In the genomic region with DNA sequence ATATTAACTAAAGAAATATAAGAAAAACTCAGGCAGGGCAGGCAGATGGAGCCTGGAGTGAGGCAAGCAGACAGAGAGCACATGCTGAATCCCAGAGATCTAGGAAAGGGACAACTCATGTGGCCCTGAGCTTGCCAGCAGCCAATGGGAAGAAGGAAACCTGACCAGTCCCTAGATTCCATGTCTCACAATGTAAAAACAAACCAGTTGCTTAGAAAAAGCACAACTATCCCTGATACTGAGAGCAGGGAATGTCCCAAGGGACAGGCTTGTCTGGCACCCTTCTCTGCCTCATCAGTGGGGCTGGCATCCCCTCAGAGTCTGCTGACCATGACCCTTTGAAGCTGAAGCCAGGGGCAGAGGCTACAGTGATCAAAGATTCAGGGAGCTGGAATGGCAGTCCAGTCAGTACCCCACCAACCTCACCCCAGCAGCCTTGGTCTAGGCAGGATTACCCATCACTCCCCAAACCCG, we compare ENCODE assay signal across 1 cellular context.
TF ChIP-seq lines count a peak whose summit lies in the region.

No MANE protein-coding gene starts in this region.

TF ChIP-seq in IMR-90, 13 proteins besides CTCF, POLR2A, EP300 and RAD21:
- TF ChIP-seq, protein P1, sequence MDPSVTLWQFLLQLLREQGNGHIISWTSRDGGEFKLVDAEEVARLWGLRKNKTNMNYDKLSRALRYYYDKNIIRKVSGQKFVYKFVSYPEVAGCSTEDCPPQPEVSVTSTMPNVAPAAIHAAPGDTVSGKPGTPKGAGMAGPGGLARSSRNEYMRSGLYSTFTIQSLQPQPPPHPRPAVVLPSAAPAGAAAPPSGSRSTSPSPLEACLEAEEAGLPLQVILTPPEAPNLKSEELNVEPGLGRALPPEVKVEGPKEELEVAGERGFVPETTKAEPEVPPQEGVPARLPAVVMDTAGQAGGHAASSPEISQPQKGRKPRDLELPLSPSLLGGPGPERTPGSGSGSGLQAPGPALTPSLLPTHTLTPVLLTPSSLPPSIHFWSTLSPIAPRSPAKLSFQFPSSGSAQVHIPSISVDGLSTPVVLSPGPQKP (IDR thresholded peaks at IDR 0.05; ENCODE audit: borderline replicate concordance, low read depth, low read length) = no peak
- no peak for TF ChIP-seq SMC3 (IDR thresholded peaks at IDR 0.05; ENCODE audit: low read depth, low read length)
- TF ChIP-seq MXI1 (IDR thresholded peaks at IDR 0.05; ENCODE audit: borderline replicate concordance, low read depth, low read length) = no peak
- TF ChIP-seq BHLHE40 (IDR thresholded peaks at IDR 0.05; ENCODE audit: low read depth, low read length) = no peak
- TF ChIP-seq, protein P2, sequence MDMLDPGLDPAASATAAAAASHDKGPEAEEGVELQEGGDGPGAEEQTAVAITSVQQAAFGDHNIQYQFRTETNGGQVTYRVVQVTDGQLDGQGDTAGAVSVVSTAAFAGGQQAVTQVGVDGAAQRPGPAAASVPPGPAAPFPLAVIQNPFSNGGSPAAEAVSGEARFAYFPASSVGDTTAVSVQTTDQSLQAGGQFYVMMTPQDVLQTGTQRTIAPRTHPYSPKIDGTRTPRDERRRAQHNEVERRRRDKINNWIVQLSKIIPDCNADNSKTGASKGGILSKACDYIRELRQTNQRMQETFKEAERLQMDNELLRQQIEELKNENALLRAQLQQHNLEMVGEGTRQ (IDR thresholded peaks at IDR 0.05; ENCODE audit: low read depth, low read length) = no peak
- no peak for TF ChIP-seq MAFK (IDR thresholded peaks at IDR 0.05; ENCODE audit: low read depth, low read length)
- TF ChIP-seq MAZ (IDR thresholded peaks at IDR 0.05; ENCODE audit: borderline replicate concordance, low read depth, low read length) = no peak
- TF ChIP-seq CHD1 (IDR thresholded peaks at IDR 0.05; ENCODE audit: low read depth, low read length) = no peak
